Comparison of ENCODE assay signal across 1 cellular context in genomic region chr2:20400306-20400705, GRCh38.
TF ChIP-seq lines count a peak whose summit lies in the region.

No MANE protein-coding gene starts in this region.

TF ChIP-seq in HEK293, 187 proteins besides CTCF, POLR2A, EP300 and RAD21 (continued from another document):
- TF ChIP-seq, protein P1, sequence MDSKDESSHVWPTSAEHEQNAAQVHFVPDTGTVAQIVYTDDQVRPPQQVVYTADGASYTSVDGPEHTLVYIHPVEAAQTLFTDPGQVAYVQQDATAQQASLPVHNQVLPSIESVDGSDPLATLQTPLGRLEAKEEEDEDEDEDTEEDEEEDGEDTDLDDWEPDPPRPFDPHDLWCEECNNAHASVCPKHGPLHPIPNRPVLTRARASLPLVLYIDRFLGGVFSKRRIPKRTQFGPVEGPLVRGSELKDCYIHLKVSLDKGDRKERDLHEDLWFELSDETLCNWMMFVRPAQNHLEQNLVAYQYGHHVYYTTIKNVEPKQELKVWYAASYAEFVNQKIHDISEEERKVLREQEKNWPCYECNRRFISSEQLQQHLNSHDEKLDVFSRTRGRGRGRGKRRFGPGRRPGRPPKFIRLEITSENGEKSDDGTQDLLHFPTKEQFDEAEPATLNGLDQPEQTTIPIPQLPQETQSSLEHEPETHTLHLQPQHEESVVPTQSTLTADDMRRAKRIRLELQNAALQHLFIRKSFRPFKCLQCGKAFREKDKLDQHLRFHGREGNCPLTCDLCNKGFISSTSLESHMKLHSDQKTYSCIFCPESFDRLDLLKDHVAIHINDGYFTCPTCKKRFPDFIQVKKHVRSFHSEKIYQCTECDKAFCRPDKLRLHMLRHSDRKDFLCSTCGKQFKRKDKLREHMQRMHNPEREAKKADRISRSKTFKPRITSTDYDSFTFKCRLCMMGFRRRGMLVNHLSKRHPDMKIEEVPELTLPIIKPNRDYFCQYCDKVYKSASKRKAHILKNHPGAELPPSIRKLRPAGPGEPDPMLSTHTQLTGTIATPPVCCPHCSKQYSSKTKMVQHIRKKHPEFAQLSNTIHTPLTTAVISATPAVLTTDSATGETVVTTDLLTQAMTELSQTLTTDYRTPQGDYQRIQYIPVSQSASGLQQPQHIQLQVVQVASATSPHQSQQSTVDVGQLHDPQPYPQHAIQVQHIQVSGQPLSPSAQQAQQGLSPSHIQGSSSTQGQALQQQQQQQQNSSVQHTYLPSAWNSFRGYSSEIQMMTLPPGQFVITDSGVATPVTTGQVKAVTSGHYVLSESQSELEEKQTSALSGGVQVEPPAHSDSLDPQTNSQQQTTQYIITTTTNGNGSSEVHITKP (tag by site-specific recombination; IDR thresholded peaks at IDR 0.05): peak; percentile 23; the same call in 1 of the 2 replicates
